8 cellular contexts compared by ENCODE assay signal in genomic region chr1:26785611-26786436, GRCh38. TPM values are rescaled to one million over a fixed set of nuclear protein-coding genes. Genes with fewer than 3 reads are reported as not detected.
DNase-seq lines count a peak whose midpoint lies in the region; ATAC-seq, FAIRE-seq and TF ChIP-seq lines count a peak whose summit lies in the region.

No MANE protein-coding gene starts in this region.

- no peak for FAIRE-seq in keratinocyte (lab: Jason Lieb, UNC)

- no peaks in the 10 kb centered on the region for H3K27me3 ChIP-seq in keratinocyte (ENCODE audit: control insufficient read depth, extremely low read depth, insufficient read depth, low read length)
- no peaks in the 10 kb centered on the region for H3K27me3 ChIP-seq in stomach smooth muscle (ENCODE audit: control insufficient read depth in 1 of 2, insufficient read depth in 2 of 2, low read length in 2 of 2)

- peak overlapping the region; percentile 98 for H3K27ac Mint-ChIP-seq in activated naive CD8-positive, alpha-beta T cell

- H3K36me3 ChIP-seq in keratinocyte (ENCODE audit: control insufficient read depth in 2 of 2, extremely low read depth in 1 of 2, insufficient read depth in 2 of 2, low read length in 2 of 2) (peaks cover 5 to 7% of the 10 kb centered on the region in 2 experiments), stomach smooth muscle (ENCODE audit: control insufficient read depth in 2 of 2, insufficient read depth in 2 of 2, low read length in 2 of 2) (peaks cover 0 to 2% of the 10 kb centered on the region in 2 donors)

- H3K79me2 ChIP-seq in keratinocyte (ENCODE audit: control insufficient read depth, insufficient read depth, low read length), result peaks cover 1% of the 10 kb centered on the region

- no peaks in the 10 kb centered on the region for H3K27me3 Mint-ChIP-seq in activated naive CD8-positive, alpha-beta T cell

- no peaks in the 10 kb centered on the region for H3K9me1 ChIP-seq in keratinocyte (ENCODE audit: control insufficient read depth, extremely low read depth, insufficient read depth, low read length)

- no peaks in the 10 kb centered on the region for H3K9me3 Mint-ChIP-seq in activated naive CD8-positive, alpha-beta T cell (ENCODE audit: low read depth)

- no peaks in the 10 kb centered on the region for H4K20me1 ChIP-seq in keratinocyte (ENCODE audit: control insufficient read depth, extremely low read depth, insufficient read depth, low read length)

- H3K4me1 ChIP-seq in keratinocyte (ENCODE audit: control insufficient read depth, extremely low read depth, insufficient read depth, low read length), result peaks cover 28% of the 10 kb centered on the region
- H3K4me1 ChIP-seq in stomach smooth muscle (ENCODE audit: control insufficient read depth, insufficient read depth, low read length), result peaks cover 45% of the 10 kb centered on the region

- TF ChIP-seq CTCF in AG10803 (conservative IDR thresholded peaks at IDR 0.05; ENCODE audit: low read length) (no peak), keratinocyte (optimal IDR thresholded peaks at IDR 0.05 in 1 of 3, IDR thresholded peaks at IDR 0.05 in 1 of 3, conservative IDR thresholded peaks at IDR 0.05 in 1 of 3; ENCODE audit: extremely low read depth in 1 of 3, insufficient read depth in 2 of 3, low read length in 3 of 3) (no peak)

- H3K9ac ChIP-seq in keratinocyte (ENCODE audit: control insufficient read depth, extremely low read depth, insufficient read depth, low read length) (peak overlapping the region; percentile 94), stomach smooth muscle (ENCODE audit: low read length in 2 of 2) (peak overlapping the region in 1 of 2 donors; percentile 16)

- peak overlapping the region; percentile 87 for H3K4me2 ChIP-seq in keratinocyte (ENCODE audit: control insufficient read depth, extremely low read depth, insufficient read depth, low read depth, low read length)

- H3K27ac ChIP-seq in keratinocyte (ENCODE audit: control insufficient read depth, insufficient read depth, low read length), result peak overlapping the region; percentile 95
- peak overlapping the region; percentile 100 for H3K27ac ChIP-seq in stomach smooth muscle (ENCODE audit: low read length)

- H2AFZ ChIP-seq in keratinocyte (ENCODE audit: control insufficient read depth, low read length), result no peak overlapping the region

- DNase-seq in AG10803 (ENCODE audit: low read depth) (peak; percentile 83), keratinocyte (ENCODE audit: low read depth, low spot score) (no peak), epidermal melanocyte (ENCODE audit: insufficient read length, low spot score) (no peak), HuH-7 (ENCODE audit: low spot score) (no peak)
- DNase-seq in Jurkat, Clone E6-1 (ENCODE audit: low read depth, low spot score), result peak; percentile 61

- dilution Hi-C loops in keratinocyte (cut with MboI; ENCODE audit: extremely low pct_ligation_motif_present, low sequenced_read_pairs), result no loop called here

- peak overlapping the region; percentile 93 for H3K4me3 Mint-ChIP-seq in activated naive CD8-positive, alpha-beta T cell

- H3K9me3 ChIP-seq in keratinocyte (ENCODE audit: control insufficient read depth, low read depth, low read length) (no peaks in the 10 kb centered on the region), stomach smooth muscle (ENCODE audit: control insufficient read depth in 2 of 2, low read length in 2 of 2) (no peaks in the 10 kb centered on the region)

- ATAC-seq in HG02678 (IDR thresholded peaks at IDR 0.05; ENCODE audit: unreplicated experiment), result no peak

- H3K4me1 Mint-ChIP-seq in activated naive CD8-positive, alpha-beta T cell (ENCODE audit: low read depth), result peaks cover 76% of the 10 kb centered on the region

- peaks cover 4% of the 10 kb centered on the region for H3K36me3 Mint-ChIP-seq in activated naive CD8-positive, alpha-beta T cell

- H3K4me3 ChIP-seq in AG10803 (ENCODE audit: low read length) (peak overlapping the region; percentile 19), keratinocyte (ENCODE audit: control insufficient read depth in 2 of 3, extremely low read depth in 1 of 3, insufficient read depth in 2 of 3, low read depth in 1 of 3, low read length in 3 of 3) (no peak overlapping the region), stomach smooth muscle (ENCODE audit: low read length in 2 of 2) (no peak overlapping the region)
- peak overlapping the region; percentile 96 for H3K4me3 ChIP-seq in Jurkat, Clone E6-1 (ENCODE audit: low read length)

RNA-seq across cellular contexts. Expression of gene PIGV, which starts 1.9 kb away (rescaled TPM):
- 9.3 TPM for polyA plus RNA-seq in Jurkat, Clone E6-1 (2012; ENCODE audit: insufficient read depth, insufficient read length)
- polyA plus RNA-seq in keratinocyte, result 14.2 to 21.1 TPM (median 15.9 TPM) in 3 replicates
- polyA plus RNA-seq in keratinocyte (2011; ENCODE audit: low read depth), result 3.2 TPM
- polyA plus RNA-seq in keratinocyte (2011; cell fraction: cytosol; rRNA removed), result 11.7 and 14.0 TPM in 2 replicates
- polyA plus RNA-seq in keratinocyte (2011; cell fraction: nucleus; rRNA removed), result 26.1 and 26.9 TPM in 2 replicates
- 10.6 and 11.1 TPM in 2 replicates for polyA plus RNA-seq in keratinocyte (2012; ENCODE audit: low replicate concordance)
- polyA minus RNA-seq in keratinocyte, result 11.2 to 39.6 TPM (median 25.5 TPM) in 3 replicates
- 12.5 TPM for polyA minus RNA-seq in keratinocyte (2011; cell fraction: cytosol; rRNA and poly(A)+ RNA removed)
- 16.5 and 25.7 TPM in 2 replicates for polyA minus RNA-seq in keratinocyte (2011; cell fraction: nucleus; rRNA and poly(A)+ RNA removed)

RNA-seq across cellular contexts. Expression of gene ZDHHC18, which starts 40.7 kb away (rescaled TPM):
- polyA plus RNA-seq in Jurkat, Clone E6-1 (2012; ENCODE audit: insufficient read depth, insufficient read length), result 42.1 TPM
- 18.1 to 32.0 TPM (median 22.6 TPM) in 3 replicates for polyA plus RNA-seq in keratinocyte
- 14.0 TPM for polyA plus RNA-seq in keratinocyte (2011; ENCODE audit: low read depth)
- 22.3 and 28.7 TPM in 2 replicates for polyA plus RNA-seq in keratinocyte (2011; cell fraction: cytosol; rRNA removed)
- 27.8 and 32.9 TPM in 2 replicates for polyA plus RNA-seq in keratinocyte (2011; cell fraction: nucleus; rRNA removed)
- 16.3 and 18.4 TPM in 2 replicates for polyA plus RNA-seq in keratinocyte (2012; ENCODE audit: low replicate concordance)
- 21.5 to 62.9 TPM (median 45.1 TPM) in 3 replicates for polyA minus RNA-seq in keratinocyte
- polyA minus RNA-seq in keratinocyte (2011; cell fraction: cytosol; rRNA and poly(A)+ RNA removed), result 14.4 TPM
- 11.0 and 11.9 TPM in 2 replicates for polyA minus RNA-seq in keratinocyte (2011; cell fraction: nucleus; rRNA and poly(A)+ RNA removed)

Comparison
In these comparisons a context has a peak if more than half of its experiments do, and no peak if none do; other contexts are left out.
1. DNase-seq: peak in AG10803 (single experiment) and Jurkat, Clone E6-1 (single experiment); none in keratinocyte (single experiment), epidermal melanocyte (single experiment) and HuH-7 (single experiment).
2. H3K4me3 ChIP-seq: peak in AG10803 (single experiment) and Jurkat, Clone E6-1 (single experiment); none in keratinocyte (0 of 3) and stomach smooth muscle (0 of 2).